13 cellular contexts compared by ENCODE assay signal in genomic region chr2:119827866-119828507, GRCh38.
DNase-seq lines count a peak whose midpoint lies in the region; ATAC-seq lines count a peak whose summit lies in the region.
"Had no signal": no experiment of that assay in that cellular context is flagged by ENCODE, and none has a peak within 500 bp of the region (broad histone marks: within the 10 kb centered on the region; RNA-seq: fewer than 3 reads in every experiment).

No MANE protein-coding gene starts in this region.

- no peaks in the 10 kb centered on the region for H3K27me3 Mint-ChIP-seq in activated T-cell treated with anti-CD3 and anti-CD28 coated beads, Interleukin-2, amount 50 U/mL, for 4 hours (ENCODE audit: low read depth)

- peaks cover 45% of the 10 kb centered on the region for H3K4me1 Mint-ChIP-seq in activated T-cell treated with anti-CD3 and anti-CD28 coated beads, Interleukin-2, amount 50 U/mL, for 4 hours (ENCODE audit: low read depth)

- ATAC-seq in activated T-cell treated with anti-CD3 and anti-CD28 coated beads, Interleukin-2, amount 50 U/mL, for 4 hours, result peak; percentile 60 to 79

- peaks cover 4% of the 10 kb centered on the region for H3K9me3 Mint-ChIP-seq in activated T-cell treated with anti-CD3 and anti-CD28 coated beads, Interleukin-2, amount 50 U/mL, for 4 hours

- no peak for DNase-seq in activated T-cell treated with anti-CD3 and anti-CD28 coated beads, Interleukin-2, amount 50 U/mL, for 4 hours
- DNase-seq in activated T-cell treated with anti-CD3 and anti-CD28 coated beads for 4 hours (no peak), NCI-H446 treated with DMSO at 0.1 percent for 48 hours (lab: John Stamatoyannopoulos, UW) (peak; percentile 77), cerebellar cortex (ENCODE audit: low spot score) (peak; percentile 98), renal cortical epithelial cell (ENCODE audit: low read depth) (peak; percentile 36), NCI-H2171 treated with DMSO at 0.1 percent for 48 hours (lab: John Stamatoyannopoulos, UW) (no peak), NCI-H1105 treated with DMSO at 0.1 percent for 48 hours (lab: John Stamatoyannopoulos, UW) (no peak)
- DNase-seq in effector CD4-positive, alpha-beta T cell, result no peak
- DNase-seq: activated CD8-positive, alpha-beta memory T cell treated with anti-CD3 and anti-CD28 coated beads, Interleukin-2, amount 50 U/mL, for 48 hours; DMS153; H7; KBM-7; upper lobe of left lung had no signal

- H3K4me3 Mint-ChIP-seq in activated T-cell treated with anti-CD3 and anti-CD28 coated beads, Interleukin-2, amount 50 U/mL, for 4 hours, result no peak overlapping the region

- H3K36me3 Mint-ChIP-seq in activated T-cell treated with anti-CD3 and anti-CD28 coated beads, Interleukin-2, amount 50 U/mL, for 4 hours (ENCODE audit: insufficient read depth), result peaks cover 16% of the 10 kb centered on the region

Comparison
In these comparisons a context has a peak if more than half of its experiments do, and no peak if none do; other contexts are left out.
1. DNase-seq: peak in NCI-H446 treated with DMSO at 0.1 percent for 48 hours (single experiment), cerebellar cortex (single experiment) and renal cortical epithelial cell (single experiment); none in activated T-cell treated with anti-CD3 and anti-CD28 coated beads, Interleukin-2, amount 50 U/mL, for 4 hours (single experiment), activated T-cell treated with anti-CD3 and anti-CD28 coated beads for 4 hours (single experiment), effector CD4-positive, alpha-beta T cell (single experiment), NCI-H2171 treated with DMSO at 0.1 percent for 48 hours (single experiment) and NCI-H1105 treated with DMSO at 0.1 percent for 48 hours (single experiment).